Comparison of ENCODE assay signal across 8 cellular contexts in the genomic region with DNA sequence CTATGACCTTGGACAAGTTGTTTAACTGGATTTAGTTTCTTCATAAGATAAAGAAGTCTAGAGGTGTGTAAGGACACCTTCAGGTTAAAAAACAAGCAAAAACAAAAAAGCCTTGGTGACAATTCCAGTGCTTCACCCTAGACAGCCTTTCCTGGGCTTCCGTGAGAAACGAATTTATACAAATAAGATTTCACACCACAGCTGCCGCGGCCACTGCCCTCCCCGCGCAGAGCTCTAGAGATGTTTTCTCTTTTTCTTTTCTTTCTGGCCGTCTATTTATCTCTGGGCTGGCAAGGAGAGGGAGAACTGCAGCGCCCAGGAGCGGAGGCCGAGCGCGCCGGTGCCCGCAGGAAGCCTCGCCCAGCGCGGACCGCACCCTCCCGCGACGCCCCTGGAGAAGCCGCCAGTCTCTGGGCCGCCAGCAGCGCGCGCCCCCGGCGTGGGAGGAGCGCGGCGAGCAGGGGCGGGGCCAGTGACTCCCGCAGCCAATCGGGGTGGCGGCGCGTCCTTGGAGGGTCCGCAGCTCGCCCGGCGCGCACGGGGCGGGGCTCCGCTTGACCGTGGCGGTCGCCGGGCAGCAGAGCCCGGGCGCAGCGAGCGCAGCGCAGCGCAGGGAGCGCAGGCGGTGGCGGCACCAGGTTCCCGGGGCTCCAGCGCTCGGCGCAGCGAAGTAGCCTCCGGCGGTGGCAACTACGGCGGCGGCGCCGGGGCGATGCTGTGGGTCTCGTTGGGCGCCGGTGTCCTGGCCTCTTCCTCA.
A peak's percentile ranks its signal among the peaks of the same experiment; 100 is the strongest.
DNase-seq lines count a peak whose midpoint lies in the region; ATAC-seq and TF ChIP-seq lines count a peak whose summit lies in the region.

No MANE protein-coding gene starts in this region.

- peak overlapping the region; percentile 61 for H3K4me3 ChIP-seq in fibroblast of mammary gland (ENCODE audit: control insufficient read depth, low read depth, low read length)

- H3K36me3 Mint-ChIP-seq in naive B cell = no peaks in the 10 kb centered on the region

- H3K4me3 Mint-ChIP-seq in naive B cell = peak overlapping the region; percentile 81 to 91 (median 88)

- ATAC-seq in GM21529 (IDR thresholded peaks at IDR 0.05; ENCODE audit: unreplicated experiment) (peak; percentile 99), naive B cell (ENCODE audit: low read depth in 2 of 2) (peak; percentile 95 to 96)

- DNase-seq in DMS 273 (lab: John Stamatoyannopoulos, UW; ENCODE audit: unreplicated experiment) = peak; percentile 94
- DNase-seq in HuH-7 (ENCODE audit: low spot score) = peak; percentile 70
- peak; percentile 7 for DNase-seq in OCI-M2 (lab: John Stamatoyannopoulos, UW; ENCODE audit: unreplicated experiment)
- peak; percentile 79 to 84 for DNase-seq in activated T-cell treated with anti-CD3 and anti-CD28 coated beads, Interleukin-2, amount 50 U/mL, for 48 hours
- DNase-seq in fibroblast of mammary gland (ENCODE audit: low read depth) = peak; percentile 77
- DNase-seq in naive B cell = peak; percentile 75
- DNase-seq in stimulated activated CD8-positive, alpha-beta memory T cell treated with anti-CD3 and anti-CD28 coated beads, Interleukin-7, amount 100 ng/mL, for 4 hours (ENCODE audit: low read depth in 2 of 2) = peak; percentile 18 to 61

- TF ChIP-seq CTCF in fibroblast of mammary gland (conservative IDR thresholded peaks at IDR 0.05; ENCODE audit: control insufficient read depth, insufficient read depth, low read depth, low read length) = no peak

- peaks cover 23 to 42% (median 36%) of the 10 kb centered on the region in 3 donors for H3K27me3 Mint-ChIP-seq in naive B cell

- H3K27ac Mint-ChIP-seq in naive B cell = peak overlapping the region in 1 of 6 donors; percentile 8

- H3K4me1 Mint-ChIP-seq in naive B cell = peaks cover 0 to 15% (median 15%) of the 10 kb centered on the region in 3 donors

- H3K9me3 Mint-ChIP-seq in naive B cell = no peaks in the 10 kb centered on the region

Comparison
In these comparisons a context has a peak if more than half of its experiments do, and no peak if none do; other contexts are left out.
1. Peak in every context shown above with its lines: DNase-seq, ATAC-seq and H3K4me3 ChIP-seq.
2. DNase-seq: peak in every context shown above with its lines; median percentile 94 in DMS 273; 82 in activated T-cell treated with anti-CD3 and anti-CD28 coated beads, Interleukin-2, amount 50 U/mL, for 48 hours; 77 in fibroblast of mammary gland; 75 in naive B cell; 70 in HuH-7; 40 in stimulated activated CD8-positive, alpha-beta memory T cell treated with anti-CD3 and anti-CD28 coated beads, Interleukin-7, amount 100 ng/mL, for 4 hours; 7 in OCI-M2.